11 cellular contexts compared by ENCODE assay signal in the genomic region with DNA sequence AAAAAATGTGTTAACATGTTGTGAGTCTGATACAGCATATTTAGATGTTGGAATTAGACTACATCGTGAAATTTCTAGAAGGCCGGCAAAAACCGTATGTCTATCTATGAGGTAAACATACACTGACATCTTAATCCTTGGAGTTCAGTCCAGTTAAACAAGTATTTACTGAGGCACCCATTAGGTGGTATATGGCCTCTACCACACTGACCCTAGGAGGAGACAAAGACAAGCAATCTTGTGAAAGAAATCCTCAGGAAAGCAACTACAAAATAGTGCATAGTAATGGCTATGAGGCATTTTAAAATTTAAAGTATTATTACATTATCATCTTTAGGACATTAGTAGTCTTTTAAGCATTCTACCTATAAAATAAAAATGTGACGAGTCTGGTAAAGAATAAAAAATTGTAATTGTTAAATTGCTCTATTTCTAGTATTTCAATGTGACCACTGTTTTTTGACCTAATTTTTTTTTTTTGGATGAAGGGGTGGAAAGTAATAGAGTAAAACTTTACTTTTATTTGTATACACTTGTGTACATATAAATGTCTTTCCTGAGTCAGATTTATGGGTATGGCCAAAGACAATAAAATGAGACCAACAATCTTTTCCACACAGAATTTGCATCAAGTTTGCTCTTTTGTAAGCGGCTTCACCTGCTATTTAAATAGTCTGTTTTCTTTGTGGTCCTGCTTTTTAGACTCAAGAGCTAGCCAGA. TPM values are rescaled to one million over a fixed set of nuclear protein-coding genes. Genes with fewer than 3 reads are reported as not detected.
DNase-seq lines count a peak whose midpoint lies in the region; ATAC-seq and TF ChIP-seq lines count a peak whose summit lies in the region.
"Had no signal": no experiment of that assay in that cellular context is flagged by ENCODE, and none has a peak within 500 bp of the region (broad histone marks: within the 10 kb centered on the region; RNA-seq: fewer than 3 reads in every experiment).

No MANE protein-coding gene starts in this region.

- BruUV-seq in Panc1 (replicated peaks; lab: Mats Ljungman, UMichigan), result no TSS peak

- H3K4me1 ChIP-seq in Panc1 (ENCODE audit: control insufficient read depth, insufficient read depth, low read length) (peaks cover 13% of the 10 kb centered on the region), rectal smooth muscle tissue (ENCODE audit: control insufficient read depth, insufficient read depth, low read length) (peaks cover 9% of the 10 kb centered on the region)

- H3K27ac ChIP-seq in Panc1 (ENCODE audit: low read length) (no peak overlapping the region), rectal smooth muscle tissue (ENCODE audit: low read depth, low read length) (peak overlapping the region; percentile 73)

- peak; percentile 8; the same call in 1 of the 2 replicates for TF ChIP-seq CTCF in Panc1 (IDR thresholded peaks at IDR 0.05)

- DNase-seq in GM04504 (ENCODE audit: low read depth) (peak; percentile 12), Panc1 (ENCODE audit: low read depth, low spot score) (no peak), fibroblast of gingiva (ENCODE audit: low read depth) (peak; percentile 9), NCI-H2227 (lab: John Stamatoyannopoulos, UW; ENCODE audit: unreplicated experiment) (no peak), posterior vena cava (ENCODE audit: low spot score) (no peak)
- DNase-seq: activated B cell treated with CpG ODN at 0.5 μM for 24 hours, NCI-H1694 treated with DMSO at 0.1 percent for 48 hours had no signal

- H3K4me3 ChIP-seq in Panc1 (ENCODE audit: low read depth in 2 of 2, low read length in 2 of 2), result no peak overlapping the region
- H3K4me3 ChIP-seq in rectal smooth muscle tissue (ENCODE audit: low read length), result no peak overlapping the region
- H3K4me3 ChIP-seq: tibial nerve had no signal

- no peaks in the 10 kb centered on the region for H3K9me3 ChIP-seq in Panc1 (ENCODE audit: control insufficient read depth, insufficient read depth, low read depth, low read length)
- H3K9me3 ChIP-seq: tibial nerve had no signal

- intact Hi-C loops in Panc1 (cut with micrococcal nuclease; ENCODE audit: unreplicated experiment), result no loop called here
- intact Hi-C loops in posterior vena cava (cut with DNase I), result no loop called here

- in situ Hi-C loops in Panc1 (cut with HindIII; ENCODE audit: low pct_unique_long_range_greater_than_20kb, low sequenced_read_pairs), result no loop called here

- CTCF ChIA-PET in Panc1 (lab: Charles Lee), result no interaction called here

- H3K36me3 ChIP-seq in Panc1 (ENCODE audit: control insufficient read depth, insufficient read depth, low read length) (no peaks in the 10 kb centered on the region), rectal smooth muscle tissue (ENCODE audit: control insufficient read depth, insufficient read depth, low read length) (no peaks in the 10 kb centered on the region)

- no peak overlapping the region for H3K9ac ChIP-seq in rectal smooth muscle tissue (ENCODE audit: low read length)

- POLR2A ChIA-PET in Panc1 (lab: Charles Lee), result no interaction called here

- ATAC-seq in Panc1 (no peak), HG02642 (IDR thresholded peaks at IDR 0.05; ENCODE audit: poor library complexity, unreplicated experiment) (no peak), HG02885 (IDR thresholded peaks at IDR 0.05; ENCODE audit: poor library complexity, unreplicated experiment) (no peak)

- H3K27me3 ChIP-seq in Panc1 (ENCODE audit: control insufficient read depth, insufficient read depth, low read length), result no peaks in the 10 kb centered on the region
- no peaks in the 10 kb centered on the region for H3K27me3 ChIP-seq in rectal smooth muscle tissue (ENCODE audit: control insufficient read depth, insufficient read depth, low read length)
- H3K27me3 ChIP-seq: tibial nerve had no signal

RNA-seq across cellular contexts. Expression of a gene that starts 50.5 kb away (rescaled TPM):
- 34.3 TPM for total RNA-seq in Panc1 (2021; ENCODE audit: unreplicated experiment)
- polyA plus RNA-seq in Panc1 (2012; ENCODE audit: insufficient read length), result 10.7 TPM
- total RNA-seq in posterior vena cava, result 10 to 100 TPM; 44.8 to 59.5 TPM

Comparison
In these comparisons a context has a peak if more than half of its experiments do, and no peak if none do; other contexts are left out.
1. DNase-seq: peak in GM04504 (single experiment) and fibroblast of gingiva (single experiment); none in Panc1 (single experiment), NCI-H2227 (single experiment) and posterior vena cava (single experiment).